ENCODE assay signal across 30 cellular contexts in the genomic region with DNA sequence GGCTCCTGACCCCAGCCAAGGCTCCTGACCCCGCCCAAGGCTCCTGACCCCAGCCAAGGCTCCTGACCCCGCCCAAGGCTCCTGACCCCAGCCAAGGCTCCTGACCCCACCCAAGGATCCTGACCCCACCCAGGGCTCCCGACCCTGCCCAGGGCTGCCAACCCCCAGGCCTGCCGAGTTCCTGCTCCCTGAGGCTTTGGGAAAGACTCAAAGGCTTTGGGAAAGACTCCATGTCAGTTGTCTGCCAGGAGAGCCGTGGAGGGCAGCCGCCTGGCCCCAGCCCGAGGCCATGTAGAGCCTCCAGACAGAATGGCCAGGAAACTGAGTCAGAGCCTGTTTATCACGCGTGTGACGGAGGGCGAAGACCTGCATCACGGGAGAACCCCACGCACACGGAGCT. TPM values are rescaled to one million over a fixed set of nuclear protein-coding genes. Genes with fewer than 3 reads are reported as not detected.
"Had no signal": no experiment of that assay in that cellular context is flagged by ENCODE, and none has a peak within 500 bp of the region (broad histone marks: within the 10 kb centered on the region; RNA-seq: fewer than 3 reads in every experiment).

No MANE protein-coding gene starts in this region.

- H3K27me3 Mint-ChIP-seq: memory B cell had no signal

- H3K4me3 Mint-ChIP-seq: immature natural killer cell; memory B cell; natural killer cell; stimulated activated naive CD8-positive, alpha-beta T cell treated with anti-CD3 and anti-CD28 coated beads, Interleukin-15, amount 100 ng/mL, for 72 hours had no signal

- H3K27ac Mint-ChIP-seq: immature natural killer cell; memory B cell; natural killer cell; progenitor cell of endocrine pancreas; stimulated activated naive CD8-positive, alpha-beta T cell treated with anti-CD3 and anti-CD28 coated beads, Interleukin-15, amount 100 ng/mL, for 72 hours had no signal

- H3K9me3 Mint-ChIP-seq: memory B cell; natural killer cell; stimulated activated naive CD8-positive, alpha-beta T cell treated with anti-CD3 and anti-CD28 coated beads, Interleukin-15, amount 100 ng/mL, for 72 hours had no signal

- H3K36me3 Mint-ChIP-seq: natural killer cell had no signal

- H3K9me3 ChIP-seq: colonic mucosa, esophagus muscularis mucosa, gastroesophageal sphincter, left ventricle myocardium inferior, neutrophil, pancreas, right atrium auricular region, sigmoid colon, suprapubic skin, transverse colon, upper lobe of right lung, uterus had no signal

- H3K4me3 ChIP-seq: colonic mucosa, esophagus muscularis mucosa, gastroesophageal sphincter, left ventricle myocardium inferior, lung, pancreas, right atrium auricular region, sigmoid colon, suprapubic skin, transverse colon, upper lobe of right lung, uterus had no signal

- H3K27ac ChIP-seq: colonic mucosa, esophagus muscularis mucosa, foreskin keratinocyte, gastroesophageal sphincter, left ventricle myocardium inferior, pancreas, right atrium auricular region, sigmoid colon, suprapubic skin, transverse colon, upper lobe of right lung, uterus had no signal

- DNase-seq: colonic mucosa; dermis blood vessel endothelial cell; effector memory CD4-positive, alpha-beta T cell; foreskin keratinocyte; glutamatergic neuron; hypothalamus; immature natural killer cell; islet precursor cell; kidney glomerular epithelial cell; left ventricle myocardium inferior; natural killer cell; sigmoid colon; stimulated activated CD4-positive, alpha-beta T cell treated with anti-CD3 and anti-CD28 coated beads, Interleukin-2, amount 100 ng/mL, for 24 hours; stimulated activated naive CD4-positive, alpha-beta T cell; stimulated activated naive CD8-positive, alpha-beta T cell treated with anti-CD3 and anti-CD28 coated beads, Interleukin-15, amount 100 ng/mL, for 72 hours; transverse colon; upper lobe of right lung; uterus had no signal

- H3K27me3 ChIP-seq: colonic mucosa, neutrophil, pancreas, right atrium auricular region, uterus had no signal

- H3K36me3 ChIP-seq: colonic mucosa, esophagus muscularis mucosa, gastroesophageal sphincter, left ventricle myocardium inferior, neutrophil, pancreas, right atrium auricular region, sigmoid colon, suprapubic skin, transverse colon, upper lobe of right lung, uterus had no signal

- ATAC-seq: foreskin keratinocyte; gastroesophageal sphincter; left colon; natural killer cell; pancreas; stimulated activated naive CD8-positive, alpha-beta T cell treated with anti-CD3 and anti-CD28 coated beads, Interleukin-15, amount 100 ng/mL, for 72 hours; upper lobe of right lung had no signal

- H3K4me1 ChIP-seq: colonic mucosa, foreskin keratinocyte, pancreas, sigmoid colon, transverse colon, uterus had no signal

RNA-seq across cellular contexts. Expression of gene CBFA2T3, which starts 21.1 kb away (rescaled TPM):
- total RNA-seq: chondrocyte, dermis blood vessel endothelial cell, endothelial cell of umbilical vein had no signal
- polyA plus RNA-seq: endothelial cell of umbilical vein had no signal
